ENCODE assay signal across 8 cellular contexts in the genomic region with DNA sequence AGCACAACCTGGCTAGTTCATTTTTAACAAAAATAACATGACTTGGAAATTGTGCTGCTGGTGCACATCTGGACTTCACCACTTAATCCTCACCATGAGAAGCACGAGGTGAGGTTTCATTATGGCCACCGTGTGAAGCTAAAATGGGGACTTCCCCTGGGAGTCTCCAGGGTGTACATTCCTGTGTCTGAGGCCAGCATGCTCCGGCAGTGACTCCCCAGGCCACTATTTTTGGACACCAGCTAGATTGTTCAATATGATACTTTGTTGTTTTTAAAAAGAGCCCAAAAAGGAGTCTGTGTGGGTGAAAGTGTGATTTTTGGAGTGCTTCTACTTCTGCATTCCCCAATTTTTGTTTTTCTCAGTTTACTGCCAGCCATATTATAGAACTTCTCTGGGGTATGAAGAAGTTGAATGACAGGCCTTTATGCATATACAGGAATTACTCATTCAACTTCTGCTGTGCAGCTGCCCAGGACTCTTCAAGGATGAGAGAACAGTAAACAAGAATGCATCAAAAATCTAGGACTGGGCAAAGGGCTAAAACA. TPM values are rescaled to one million over a fixed set of nuclear protein-coding genes. Genes with fewer than 3 reads are reported as not detected.
DNase-seq lines count a peak whose midpoint lies in the region; ATAC-seq and TF ChIP-seq lines count a peak whose summit lies in the region.

No MANE protein-coding gene starts in this region.

- no peak overlapping the region for H3K4me3 Mint-ChIP-seq in Caco-2 (ENCODE audit: unreplicated experiment)

- no peaks in the 10 kb centered on the region for H3K9me3 ChIP-seq in Caco-2

- intact Hi-C loops in Caco-2 (cut with micrococcal nuclease; ENCODE audit: unreplicated experiment) = no loop called here

- no peaks in the 10 kb centered on the region for H3K27me3 Mint-ChIP-seq in Caco-2 (ENCODE audit: insufficient read depth, unreplicated experiment)

- no peaks in the 10 kb centered on the region for H3K27me3 ChIP-seq in foreskin keratinocyte
- no peaks in the 10 kb centered on the region for H3K27me3 ChIP-seq in Caco-2 (replicated peaks; ENCODE audit: control insufficient read depth, insufficient read depth, low read length)

- peak overlapping the region; percentile 52 for H3K27ac ChIP-seq in foreskin keratinocyte

- H3K4me3 ChIP-seq in GM12864 (ENCODE audit: low read depth, low read length) = no peak overlapping the region
- no peak overlapping the region for H3K4me3 ChIP-seq in Caco-2 (ENCODE audit: low read depth, low read length)

- no peak overlapping the region for H3K27ac Mint-ChIP-seq in Caco-2 (ENCODE audit: unreplicated experiment)

- POLR2A ChIA-PET in Caco-2 (lab: Charles Lee) = no interaction called here

- ATAC-seq in GM21515 (IDR thresholded peaks at IDR 0.05; ENCODE audit: unreplicated experiment) (peak; percentile 89), HG03439 (IDR thresholded peaks at IDR 0.05; ENCODE audit: unreplicated experiment) (peak; percentile 96), foreskin keratinocyte (peak; percentile 86)

- DNase-seq in GM12864 (ENCODE audit: low read depth) = peak; percentile 91
- peak; percentile 38 to 59 for DNase-seq in foreskin keratinocyte
- no peak for DNase-seq in dermis blood vessel endothelial cell
- DNase-seq in Caco-2 = no peak
- DNase-seq in DMS79 treated with DMSO at 0.1 percent for 48 hours (lab: John Stamatoyannopoulos, UW) = no peak
- no peak for DNase-seq in NCI-H526 treated with DMSO at 0.1 percent for 48 hours (lab: John Stamatoyannopoulos, UW)

- no peaks in the 10 kb centered on the region for H3K4me1 Mint-ChIP-seq in Caco-2 (ENCODE audit: low read depth, unreplicated experiment)

- no peaks in the 10 kb centered on the region for H3K9me3 Mint-ChIP-seq in Caco-2 (ENCODE audit: unreplicated experiment)

- no TSS peak for BruUV-seq in Caco-2 (replicated peaks; lab: Mats Ljungman, UMichigan)

- H3K36me3 Mint-ChIP-seq in Caco-2 (ENCODE audit: insufficient read depth, unreplicated experiment) = no peaks in the 10 kb centered on the region

- peaks cover 14% of the 10 kb centered on the region for H3K4me1 ChIP-seq in foreskin keratinocyte
- H3K4me1 ChIP-seq in Caco-2 = no peaks in the 10 kb centered on the region

- TF ChIP-seq CTCF in GM12864 (IDR thresholded peaks at IDR 0.05; ENCODE audit: low read depth, low read length, missing control alignments) (no peak), foreskin keratinocyte (conservative IDR thresholded peaks at IDR 0.05) (no peak), Caco-2 (IDR thresholded peaks at IDR 0.05; ENCODE audit: insufficient read depth in 1 of 2, low read depth in 1 of 2, low read length in 1 of 2, severe bottlenecking in 1 of 2, unreplicated experiment in 1 of 2) (no peak)

- H3K36me3 ChIP-seq in Caco-2 (ENCODE audit: control insufficient read depth, insufficient read depth, low read length) = no peaks in the 10 kb centered on the region

- CTCF ChIA-PET in Caco-2 (lab: Charles Lee) = interaction anchor here (1.0 kb wide), 1 partner anchor 85 kb away, joined by 4 read pairs; no protein-coding TSS in a partner anchor

RNA-seq across cellular contexts. Expression of gene AICDA, which starts 16.9 kb away (rescaled TPM):
- total RNA-seq in foreskin keratinocyte (not detected in 2 replicates), dermis blood vessel endothelial cell (not detected in 2 replicates), Caco-2 (2022) (not detected in 2 replicates)
- polyA plus RNA-seq in foreskin keratinocyte = 0.02 TPM in 1 of 2 replicates, not detected in the other

RNA-seq across cellular contexts. Expression of gene MFAP5, which starts 33.1 kb away (rescaled TPM):
- total RNA-seq in foreskin keratinocyte (158 and 191 TPM in 2 replicates), dermis blood vessel endothelial cell (0.19 and 0.85 TPM in 2 replicates), Caco-2 (2022) (0.61 and 1.00 TPM in 2 replicates)
- polyA plus RNA-seq in foreskin keratinocyte = 233 and 246 TPM in 2 replicates

Comparison
In these comparisons a context has a peak if more than half of its experiments do, and no peak if none do; other contexts are left out.
1. DNase-seq: peak in GM12864 (single experiment) and foreskin keratinocyte (2 of 2); none in dermis blood vessel endothelial cell (single experiment), Caco-2 (0 of 2), DMS79 treated with DMSO at 0.1 percent for 48 hours (single experiment) and NCI-H526 treated with DMSO at 0.1 percent for 48 hours (single experiment).
2. RNA of gene MFAP5, which starts 33.1 kb away (total RNA-seq): 158 to 191 TPM in foreskin keratinocyte; 0.19 to 0.85 TPM in dermis blood vessel endothelial cell and 0.61 to 1.00 TPM in Caco-2; every median in the first group is over 10 times any median in the second.
3. Peak in every context shown above with its lines, with median percentiles within 50 percentile points of each other: ATAC-seq.